ENCODE assay signal across 8 cellular contexts in the genomic region with DNA sequence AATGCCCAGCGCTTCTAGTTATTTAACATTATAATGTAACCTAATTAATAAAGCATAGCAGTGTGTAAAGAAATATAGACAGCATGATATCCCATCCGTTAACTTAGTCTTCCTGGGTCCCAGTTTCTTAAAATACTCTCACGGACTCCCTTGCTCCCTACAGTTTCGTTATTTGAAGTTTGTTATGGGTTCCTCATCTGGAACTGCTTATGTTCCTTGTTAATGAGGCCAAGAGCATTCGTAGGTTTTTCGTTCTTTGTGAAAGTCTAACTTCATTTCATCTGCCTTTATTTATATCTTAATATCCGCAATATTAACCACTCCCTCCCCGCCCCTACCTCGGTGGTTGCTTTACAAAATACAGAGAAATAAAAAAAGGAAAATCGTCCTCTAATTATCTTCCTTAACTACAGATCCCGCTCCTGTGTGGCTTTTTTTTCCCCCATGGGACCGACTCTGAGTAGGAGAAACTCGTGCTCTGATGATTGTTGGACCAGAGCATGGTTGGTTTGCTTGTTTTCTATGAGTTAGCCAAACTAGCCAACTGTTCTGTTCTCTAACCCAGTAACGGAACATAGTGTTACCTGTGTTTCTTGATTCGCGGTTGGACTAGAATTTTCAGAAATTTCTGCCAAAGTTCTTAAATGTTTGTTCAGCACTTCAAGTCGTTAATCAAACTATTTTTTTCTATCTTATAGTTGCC. TPM values are rescaled to one million over a fixed set of nuclear protein-coding genes. Genes with fewer than 3 reads are reported as not detected.
A peak's percentile ranks its signal among the peaks of the same experiment; 100 is the strongest.
DNase-seq lines count a peak whose midpoint lies in the region; ATAC-seq and TF ChIP-seq lines count a peak whose summit lies in the region.

No MANE protein-coding gene starts in this region.

- no peak for ATAC-seq in activated T-cell treated with anti-CD3 and anti-CD28 coated beads, Interleukin-2, amount 50 U/mL, for 72 hours (replicated peaks in 1 of 2)
- no peak for ATAC-seq in GM19455 (IDR thresholded peaks at IDR 0.05; ENCODE audit: unreplicated experiment)

- H3K9me3 ChIP-seq in neuron (ENCODE audit: low read length), result no peaks in the 10 kb centered on the region

- H2AFZ ChIP-seq in neuron (ENCODE audit: low read depth, low read length), result peak overlapping the region; percentile 81

- peaks cover 20% of the 10 kb centered on the region for H3K36me3 ChIP-seq in neuron (ENCODE audit: insufficient read depth, low read length)

- H3K4me3 ChIP-seq in fibroblast of mammary gland (ENCODE audit: control insufficient read depth, low read depth, low read length) (peak overlapping the region; percentile 95), neuron (ENCODE audit: low read length) (peak overlapping the region; percentile 65)

- H3K27ac Mint-ChIP-seq in activated T-cell treated with anti-CD3 and anti-CD28 coated beads, Interleukin-2, amount 50 U/mL, for 72 hours, result peak overlapping the region; percentile 99

- peaks cover 5 to 22% of the 10 kb centered on the region in 2 donors for H3K36me3 Mint-ChIP-seq in activated T-cell treated with anti-CD3 and anti-CD28 coated beads, Interleukin-2, amount 50 U/mL, for 72 hours (ENCODE audit: insufficient read depth in 2 of 2)

- H3K4me1 Mint-ChIP-seq in activated T-cell treated with anti-CD3 and anti-CD28 coated beads, Interleukin-2, amount 50 U/mL, for 72 hours (ENCODE audit: low read depth), result peaks cover 66% of the 10 kb centered on the region

- H3K4me1 ChIP-seq in neuron (ENCODE audit: insufficient read depth, low read length), result peaks cover 11% of the 10 kb centered on the region

- TF ChIP-seq CTCF in fibroblast of mammary gland (conservative IDR thresholded peaks at IDR 0.05; ENCODE audit: control insufficient read depth, insufficient read depth, low read depth, low read length), result no peak

- H3K4me3 Mint-ChIP-seq in activated T-cell treated with anti-CD3 and anti-CD28 coated beads, Interleukin-2, amount 50 U/mL, for 72 hours, result peak overlapping the region; percentile 93 to 96

- H3K9me3 Mint-ChIP-seq in activated T-cell treated with anti-CD3 and anti-CD28 coated beads, Interleukin-2, amount 50 U/mL, for 72 hours, result no peaks in the 10 kb centered on the region

- no peaks in the 10 kb centered on the region for H3K27me3 ChIP-seq in neuron (ENCODE audit: insufficient read depth, low read length)

- no peak for DNase-seq in activated T-cell treated with anti-CD3 and anti-CD28 coated beads, Interleukin-2, amount 50 U/mL, for 72 hours
- no peak for DNase-seq in activated T-cell treated with anti-CD3 and anti-CD28 coated beads, Interleukin-2, amount 50 U/mL, for 1 hour
- DNase-seq in SW480 (ENCODE audit: low spot score) (peak; percentile 8), fibroblast of mammary gland (ENCODE audit: low read depth) (peak; percentile 63), activated gamma-delta T cell (lab: John Stamatoyannopoulos, UW) (no peak)
- DNase-seq in activated CD4-positive, CD25-positive, alpha-beta regulatory T cell treated with anti-CD3 and anti-CD28 coated beads, Interleukin-2, amount 50 U/mL, for 72 hours, result no peak

- H3K27me3 Mint-ChIP-seq in activated T-cell treated with anti-CD3 and anti-CD28 coated beads, Interleukin-2, amount 50 U/mL, for 72 hours (ENCODE audit: low read depth), result no peaks in the 10 kb centered on the region

RNA-seq across cellular contexts. Expression of a gene that starts 0.9 kb away (rescaled TPM):
- 10 to 100 TPM; 22.6 to 28.7 TPM for total RNA-seq in activated T-cell treated with anti-CD3 and anti-CD28 coated beads, Interleukin-2, amount 50 U/mL, for 72 hours

RNA-seq across cellular contexts. Expression of a gene that starts 0.9 kb away (rescaled TPM):
- 10 to 100 TPM; 27.8 to 32.2 TPM for total RNA-seq in activated T-cell treated with anti-CD3 and anti-CD28 coated beads, Interleukin-2, amount 50 U/mL, for 72 hours

RNA-seq across cellular contexts. Expression of a gene that starts 31.6 kb away (rescaled TPM):
- 1 to 10 TPM in 1 of 2 donors, under 1 TPM in 1; 0.89 to 1.8 TPM for total RNA-seq in activated T-cell treated with anti-CD3 and anti-CD28 coated beads, Interleukin-2, amount 50 U/mL, for 72 hours

RNA-seq across cellular contexts. Expression of a gene that starts 41.2 kb away (rescaled TPM):
- total RNA-seq in activated T-cell treated with anti-CD3 and anti-CD28 coated beads, Interleukin-2, amount 50 U/mL, for 72 hours, result 1 to 10 TPM; 4.6 to 5.4 TPM

Comparison
In these comparisons a context has a peak if more than half of its experiments do, and no peak if none do; other contexts are left out.
1. DNase-seq: peak in SW480 (single experiment) and fibroblast of mammary gland (single experiment); none in activated T-cell treated with anti-CD3 and anti-CD28 coated beads, Interleukin-2, amount 50 U/mL, for 72 hours (0 of 2), activated T-cell treated with anti-CD3 and anti-CD28 coated beads, Interleukin-2, amount 50 U/mL, for 1 hour (single experiment), activated CD4-positive, CD25-positive, alpha-beta regulatory T cell treated with anti-CD3 and anti-CD28 coated beads, Interleukin-2, amount 50 U/mL, for 72 hours (single experiment) and activated gamma-delta T cell (single experiment).